In the genomic region with DNA sequence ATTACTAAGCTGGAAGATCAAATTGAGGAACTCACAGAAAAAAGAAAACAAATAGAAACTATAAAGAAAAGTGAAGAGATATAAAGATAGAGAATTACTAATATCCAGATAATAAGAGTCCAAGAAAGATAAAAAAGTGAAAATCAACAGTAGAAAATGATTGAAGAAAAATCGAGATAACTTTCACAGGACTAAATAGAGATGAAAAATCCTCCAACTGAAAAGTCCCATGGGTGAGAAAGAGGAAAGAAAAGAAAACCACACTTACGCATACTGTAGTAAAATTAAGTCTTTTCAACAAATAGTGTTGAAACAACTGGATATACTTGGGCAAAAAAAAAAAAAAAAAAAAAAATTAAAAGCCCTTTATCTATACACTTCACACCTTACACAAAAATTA, we compare ENCODE assay signal across 26 cellular contexts. TPM values are rescaled to one million over a fixed set of nuclear protein-coding genes. Genes with fewer than 3 reads are reported as not detected.
"Had no signal": no experiment of that assay in that cellular context is flagged by ENCODE, and none has a peak within 500 bp of the region (broad histone marks: within the 10 kb centered on the region; RNA-seq: fewer than 3 reads in every experiment).

No MANE protein-coding gene starts in this region.

- DNase-seq: cortex of kidney; dorsolateral prefrontal cortex; effector CD8-positive, alpha-beta T cell; foreskin melanocyte; head of caudate nucleus; left colon; left ventricle myocardium superior; mesendoderm; naive thymus-derived CD8-positive, alpha-beta T cell; psoas muscle; retina; right lobe of liver; stimulated activated CD4-positive, alpha-beta T cell treated with anti-CD3 and anti-CD28 coated beads, Interleukin-4, amount 100 ng/mL, for 1 hour; stimulated activated CD8-positive, alpha-beta memory T cell treated with anti-CD3 and anti-CD28 coated beads, Interleukin-4, amount 100 ng/mL, for 48 hours; stimulated activated naive CD8-positive, alpha-beta T cell treated with anti-CD3 and anti-CD28 coated beads, Interleukin-15, amount 100 ng/mL, for 72 hours; testis had no signal

- H3K79me2 ChIP-seq: hepatocyte had no signal

- H3K4me1 ChIP-seq: psoas muscle, right lobe of liver, testis, tibial nerve had no signal

- H3K36me3 Mint-ChIP-seq: naive thymus-derived CD8-positive, alpha-beta T cell; stimulated activated effector memory CD8-positive, alpha-beta T cell treated with anti-CD3 and anti-CD28 coated beads, Interleukin-12 subunit alpha, Interleukin-12 subunit beta, amount 100 ng/mL, for 72 hours had no signal

- H3K9me3 Mint-ChIP-seq: stimulated activated effector memory CD8-positive, alpha-beta T cell treated with anti-CD3 and anti-CD28 coated beads, Interleukin-12 subunit alpha, Interleukin-12 subunit beta, amount 100 ng/mL, for 72 hours; stimulated activated naive CD8-positive, alpha-beta T cell treated with anti-CD3 and anti-CD28 coated beads, Interleukin-15, amount 100 ng/mL, for 72 hours had no signal

- H2AFZ ChIP-seq: hepatocyte had no signal

- H3K4me2 ChIP-seq: hepatocyte had no signal

- H3K4me3 ChIP-seq: dorsolateral prefrontal cortex, hepatocyte, lung, psoas muscle, right lobe of liver, testis, tibial nerve had no signal

- H3K27ac ChIP-seq: dorsolateral prefrontal cortex, hepatocyte, neutrophil, psoas muscle, right lobe of liver, testis, tibial nerve had no signal

- ATAC-seq: left colon; left ventricle myocardium superior; naive thymus-derived CD8-positive, alpha-beta T cell; psoas muscle; right lobe of liver; stimulated activated effector memory CD8-positive, alpha-beta T cell treated with anti-CD3 and anti-CD28 coated beads, Interleukin-12 subunit alpha, Interleukin-12 subunit beta, amount 100 ng/mL, for 72 hours; stimulated activated naive CD8-positive, alpha-beta T cell treated with anti-CD3 and anti-CD28 coated beads, Interleukin-15, amount 100 ng/mL, for 72 hours had no signal

- H3K4me3 Mint-ChIP-seq: stimulated activated effector memory CD8-positive, alpha-beta T cell treated with anti-CD3 and anti-CD28 coated beads, Interleukin-12 subunit alpha, Interleukin-12 subunit beta, amount 100 ng/mL, for 72 hours; stimulated activated naive CD8-positive, alpha-beta T cell treated with anti-CD3 and anti-CD28 coated beads, Interleukin-15, amount 100 ng/mL, for 72 hours had no signal

- H3K4me1 Mint-ChIP-seq: stimulated activated effector memory CD8-positive, alpha-beta T cell treated with anti-CD3 and anti-CD28 coated beads, Interleukin-12 subunit alpha, Interleukin-12 subunit beta, amount 100 ng/mL, for 72 hours had no signal

- H3K27ac Mint-ChIP-seq: naive thymus-derived CD8-positive, alpha-beta T cell; stimulated activated effector memory CD8-positive, alpha-beta T cell treated with anti-CD3 and anti-CD28 coated beads, Interleukin-12 subunit alpha, Interleukin-12 subunit beta, amount 100 ng/mL, for 72 hours; stimulated activated naive CD8-positive, alpha-beta T cell treated with anti-CD3 and anti-CD28 coated beads, Interleukin-15, amount 100 ng/mL, for 72 hours had no signal

- H3K27me3 ChIP-seq: testis had no signal

- H3K9me3 ChIP-seq: neutrophil, psoas muscle, right lobe of liver, testis, tibial nerve had no signal

- H3K36me3 ChIP-seq: neutrophil, right lobe of liver, tibial nerve had no signal

RNA-seq across cellular contexts. Expression of gene ENTHD1, which starts 60.0 kb away (rescaled TPM):
- total RNA-seq: dorsolateral prefrontal cortex, hepatocyte, kidney epithelial cell, left colon, left ventricle myocardium superior, osteoblast, psoas muscle, right lobe of liver, ureter had no signal
- polyA plus RNA-seq: esophagus, hepatocyte, neural cell, psoas muscle had no signal
